Comparison of ENCODE assay signal across 24 cellular contexts in the genomic region with DNA sequence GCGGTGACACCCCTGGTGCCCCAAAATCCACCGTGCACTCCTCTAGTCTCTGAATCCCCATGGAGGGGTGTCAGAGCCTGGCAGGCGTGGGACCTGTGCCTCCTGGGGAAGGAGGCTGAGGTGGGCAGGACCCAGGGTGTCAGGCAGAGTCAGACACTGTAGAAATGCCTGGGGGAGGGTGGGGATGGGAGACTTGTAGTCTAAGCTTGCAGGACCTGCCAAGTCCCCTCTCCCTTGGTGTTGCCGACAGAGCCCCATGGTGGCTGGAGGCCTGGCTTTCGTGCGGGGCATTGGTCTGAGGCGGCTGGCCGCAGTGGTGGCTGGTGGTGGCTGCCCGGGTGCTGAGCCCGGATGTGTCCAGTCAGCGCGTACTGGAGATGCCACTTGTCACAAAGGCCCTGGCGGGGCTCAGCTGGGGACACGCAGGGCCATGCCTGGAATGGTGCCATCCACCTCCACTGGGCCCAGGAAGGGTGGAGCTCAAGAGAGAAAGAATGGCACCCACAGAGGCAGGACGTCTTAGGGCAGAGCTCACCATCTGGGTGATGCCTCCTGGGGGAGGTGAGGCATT.
"Had no signal": no experiment of that assay in that cellular context is flagged by ENCODE, and none has a peak within 500 bp of the region (broad histone marks: within the 10 kb centered on the region; RNA-seq: fewer than 3 reads in every experiment).

No MANE protein-coding gene starts in this region.

- H3K4me3 Mint-ChIP-seq: activated CD4-positive, alpha-beta memory T cell treated with anti-CD3 and anti-CD28 coated beads for 36 hours; activated CD4-positive, alpha-beta T cell treated with anti-CD3 and anti-CD28 coated beads, Interleukin-2, amount 10 ng/mL, durations not matched to agents 7 days and 5 days; activated naive CD4-positive, alpha-beta T cell treated with anti-CD3 and anti-CD28 coated beads for 36 hours; activated naive CD8-positive, alpha-beta T cell treated with anti-CD3 and anti-CD28 coated beads for 36 hours; activated T-helper 1 cell treated with anti-CD3 and anti-CD28 coated beads, Interleukin-12 subunit alpha, Interleukin-12 subunit beta, Interleukin-2, Interleukin-4 antibody, amounts not matched to agents 30 ng/mL and 10 ng/mL and 1 ng/mL, durations not matched to agents 14 hours and 24 hours and 36 hours had no signal

- H3K4me1 Mint-ChIP-seq: activated CD4-positive, alpha-beta T cell treated with anti-CD3 and anti-CD28 coated beads, Interleukin-2, amount 10 ng/mL, durations not matched to agents 7 days and 5 days; activated naive CD8-positive, alpha-beta T cell treated with anti-CD3 and anti-CD28 coated beads for 36 hours had no signal

- H3K27me3 Mint-ChIP-seq: activated CD4-positive, alpha-beta memory T cell treated with anti-CD3 and anti-CD28 coated beads for 36 hours had no signal

- H3K9me3 Mint-ChIP-seq: activated CD4-positive, alpha-beta memory T cell treated with anti-CD3 and anti-CD28 coated beads for 36 hours; activated CD4-positive, alpha-beta T cell treated with anti-CD3 and anti-CD28 coated beads, Interleukin-2, amount 10 ng/mL, durations not matched to agents 7 days and 5 days; activated naive CD4-positive, alpha-beta T cell treated with anti-CD3 and anti-CD28 coated beads for 36 hours; activated naive CD8-positive, alpha-beta T cell treated with anti-CD3 and anti-CD28 coated beads for 36 hours; activated T-helper 1 cell treated with anti-CD3 and anti-CD28 coated beads, Interleukin-12 subunit alpha, Interleukin-12 subunit beta, Interleukin-2, Interleukin-4 antibody, amounts not matched to agents 30 ng/mL and 10 ng/mL and 1 ng/mL, durations not matched to agents 14 hours and 24 hours and 36 hours had no signal

- H3K4me3 ChIP-seq: MG63, SJCRH30 had no signal

- H3K36me3 Mint-ChIP-seq: activated CD4-positive, alpha-beta memory T cell treated with anti-CD3 and anti-CD28 coated beads for 36 hours; activated naive CD8-positive, alpha-beta T cell treated with anti-CD3 and anti-CD28 coated beads for 36 hours had no signal

- H3K27ac ChIP-seq: brain microvascular endothelial cell, SJCRH30, VCaP had no signal

- H3K4me1 ChIP-seq: SJCRH30 had no signal

- H3K9ac ChIP-seq: SK-N-SH had no signal

- H3K27me3 ChIP-seq: brain microvascular endothelial cell, MG63, SJCRH30 had no signal

- DNase-seq: activated CD4-positive, alpha-beta memory T cell treated with anti-CD3 and anti-CD28 coated beads for 36 hours; activated CD4-positive, alpha-beta T cell treated with anti-CD3 and anti-CD28 coated beads, Interleukin-2, amount 10 ng/mL, durations not matched to agents 7 days and 5 days; activated CD4-positive, CD25-positive, alpha-beta regulatory T cell; activated CD8-positive, alpha-beta memory T cell treated with anti-CD3 and anti-CD28 coated beads for 24 hours; activated gamma-delta T cell; activated naive CD4-positive, alpha-beta T cell treated with anti-CD3 and anti-CD28 coated beads for 36 hours; activated naive CD8-positive, alpha-beta T cell treated with anti-CD3 and anti-CD28 coated beads for 36 hours; MV-4-11; NCI-H1092 treated with DMSO at 0.1 percent for 48 hours; NCI-H1417 treated with DMSO at 0.1 percent for 48 hours; NCI-H1694; NCI-H2029; NCI-H345; NCI-H510A; NCI-H526 treated with DMSO at 0.1 percent for 48 hours; NCI-H82; SJCRH30; SK-N-SH; T-helper 1 cell had no signal

- H3K36me3 ChIP-seq: brain microvascular endothelial cell, MG63, SJCRH30 had no signal

- H3K9me3 ChIP-seq: MG63, SJCRH30, SK-N-SH had no signal

- ATAC-seq: Right ventricle myocardium inferior had no signal

- H3K4me2 ChIP-seq: SK-N-SH had no signal
